1 cellular context compared by ENCODE assay signal in genomic region chr14:24051789-24052655, GRCh38.
A peak's percentile ranks its signal among the peaks of the same experiment; 100 is the strongest.
TF ChIP-seq lines count a peak whose summit lies in the region.

A gene with protein sequence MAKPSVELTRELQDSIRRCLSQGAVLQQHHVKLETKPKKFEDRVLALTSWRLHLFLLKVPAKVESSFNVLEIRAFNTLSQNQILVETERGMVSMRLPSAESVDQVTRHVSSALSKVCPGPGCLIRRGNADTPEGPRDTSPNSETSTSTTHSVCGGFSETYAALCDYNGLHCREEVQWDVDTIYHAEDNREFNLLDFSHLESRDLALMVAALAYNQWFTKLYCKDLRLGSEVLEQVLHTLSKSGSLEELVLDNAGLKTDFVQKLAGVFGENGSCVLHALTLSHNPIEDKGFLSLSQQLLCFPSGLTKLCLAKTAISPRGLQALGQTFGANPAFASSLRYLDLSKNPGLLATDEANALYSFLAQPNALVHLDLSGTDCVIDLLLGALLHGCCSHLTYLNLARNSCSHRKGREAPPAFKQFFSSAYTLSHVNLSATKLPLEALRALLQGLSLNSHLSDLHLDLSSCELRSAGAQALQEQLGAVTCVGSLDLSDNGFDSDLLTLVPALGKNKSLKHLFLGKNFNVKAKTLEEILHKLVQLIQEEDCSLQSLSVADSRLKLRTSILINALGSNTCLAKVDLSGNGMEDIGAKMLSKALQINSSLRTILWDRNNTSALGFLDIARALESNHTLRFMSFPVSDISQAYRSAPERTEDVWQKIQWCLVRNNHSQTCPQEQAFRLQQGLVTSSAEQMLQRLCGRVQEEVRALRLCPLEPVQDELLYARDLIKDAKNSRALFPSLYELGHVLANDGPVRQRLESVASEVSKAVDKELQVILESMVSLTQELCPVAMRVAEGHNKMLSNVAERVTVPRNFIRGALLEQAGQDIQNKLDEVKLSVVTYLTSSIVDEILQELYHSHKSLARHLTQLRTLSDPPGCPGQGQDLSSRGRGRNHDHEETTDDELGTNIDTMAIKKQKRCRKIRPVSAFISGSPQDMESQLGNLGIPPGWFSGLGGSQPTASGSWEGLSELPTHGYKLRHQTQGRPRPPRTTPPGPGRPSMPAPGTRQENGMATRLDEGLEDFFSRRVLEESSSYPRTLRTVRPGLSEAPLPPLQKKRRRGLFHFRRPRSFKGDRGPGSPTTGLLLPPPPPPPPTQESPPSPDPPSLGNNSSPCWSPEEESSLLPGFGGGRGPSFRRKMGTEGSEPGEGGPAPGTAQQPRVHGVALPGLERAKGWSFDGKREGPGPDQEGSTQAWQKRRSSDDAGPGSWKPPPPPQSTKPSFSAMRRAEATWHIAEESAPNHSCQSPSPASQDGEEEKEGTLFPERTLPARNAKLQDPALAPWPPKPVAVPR (N-terminal part only) (plus strand): TSS chr14:24052009. CDS start chr14:24052154, 145 bp downstream.

TF ChIP-seq in HepG2, 621 proteins besides CTCF, POLR2A, EP300 and RAD21 (continued from another document and continues in another):
- TF ChIP-seq, protein P1, sequence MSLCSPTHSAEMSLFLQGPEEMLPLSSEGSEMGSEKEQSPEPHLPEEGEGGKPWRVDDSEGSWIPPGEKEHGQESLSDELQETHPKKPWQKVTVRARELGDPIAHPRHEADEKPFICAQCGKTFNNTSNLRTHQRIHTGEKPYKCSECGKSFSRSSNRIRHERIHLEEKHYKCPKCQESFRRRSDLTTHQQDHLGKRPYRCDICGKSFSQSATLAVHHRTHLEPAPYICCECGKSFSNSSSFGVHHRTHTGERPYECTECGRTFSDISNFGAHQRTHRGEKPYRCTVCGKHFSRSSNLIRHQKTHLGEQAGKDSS (CRISPR knock-in tag; IDR thresholded peaks at IDR 0.05; ENCODE audit: borderline replicate concordance, low read depth), result peak; percentile 74
- no peak for TF ChIP-seq ZBTB49 (CRISPR knock-in tag; IDR thresholded peaks at IDR 0.05; ENCODE audit: borderline replicate concordance)
- TF ChIP-seq, protein P2, sequence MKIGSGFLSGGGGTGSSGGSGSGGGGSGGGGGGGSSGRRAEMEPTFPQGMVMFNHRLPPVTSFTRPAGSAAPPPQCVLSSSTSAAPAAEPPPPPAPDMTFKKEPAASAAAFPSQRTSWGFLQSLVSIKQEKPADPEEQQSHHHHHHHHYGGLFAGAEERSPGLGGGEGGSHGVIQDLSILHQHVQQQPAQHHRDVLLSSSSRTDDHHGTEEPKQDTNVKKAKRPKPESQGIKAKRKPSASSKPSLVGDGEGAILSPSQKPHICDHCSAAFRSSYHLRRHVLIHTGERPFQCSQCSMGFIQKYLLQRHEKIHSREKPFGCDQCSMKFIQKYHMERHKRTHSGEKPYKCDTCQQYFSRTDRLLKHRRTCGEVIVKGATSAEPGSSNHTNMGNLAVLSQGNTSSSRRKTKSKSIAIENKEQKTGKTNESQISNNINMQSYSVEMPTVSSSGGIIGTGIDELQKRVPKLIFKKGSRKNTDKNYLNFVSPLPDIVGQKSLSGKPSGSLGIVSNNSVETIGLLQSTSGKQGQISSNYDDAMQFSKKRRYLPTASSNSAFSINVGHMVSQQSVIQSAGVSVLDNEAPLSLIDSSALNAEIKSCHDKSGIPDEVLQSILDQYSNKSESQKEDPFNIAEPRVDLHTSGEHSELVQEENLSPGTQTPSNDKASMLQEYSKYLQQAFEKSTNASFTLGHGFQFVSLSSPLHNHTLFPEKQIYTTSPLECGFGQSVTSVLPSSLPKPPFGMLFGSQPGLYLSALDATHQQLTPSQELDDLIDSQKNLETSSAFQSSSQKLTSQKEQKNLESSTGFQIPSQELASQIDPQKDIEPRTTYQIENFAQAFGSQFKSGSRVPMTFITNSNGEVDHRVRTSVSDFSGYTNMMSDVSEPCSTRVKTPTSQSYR (CRISPR knock-in tag; IDR thresholded peaks at IDR 0.05; ENCODE audit: borderline replicate concordance), result peak; percentile 81
- TF ChIP-seq ZMYM3 (CRISPR knock-in tag; IDR thresholded peaks at IDR 0.05), result no peak
- TF ChIP-seq, protein P3, sequence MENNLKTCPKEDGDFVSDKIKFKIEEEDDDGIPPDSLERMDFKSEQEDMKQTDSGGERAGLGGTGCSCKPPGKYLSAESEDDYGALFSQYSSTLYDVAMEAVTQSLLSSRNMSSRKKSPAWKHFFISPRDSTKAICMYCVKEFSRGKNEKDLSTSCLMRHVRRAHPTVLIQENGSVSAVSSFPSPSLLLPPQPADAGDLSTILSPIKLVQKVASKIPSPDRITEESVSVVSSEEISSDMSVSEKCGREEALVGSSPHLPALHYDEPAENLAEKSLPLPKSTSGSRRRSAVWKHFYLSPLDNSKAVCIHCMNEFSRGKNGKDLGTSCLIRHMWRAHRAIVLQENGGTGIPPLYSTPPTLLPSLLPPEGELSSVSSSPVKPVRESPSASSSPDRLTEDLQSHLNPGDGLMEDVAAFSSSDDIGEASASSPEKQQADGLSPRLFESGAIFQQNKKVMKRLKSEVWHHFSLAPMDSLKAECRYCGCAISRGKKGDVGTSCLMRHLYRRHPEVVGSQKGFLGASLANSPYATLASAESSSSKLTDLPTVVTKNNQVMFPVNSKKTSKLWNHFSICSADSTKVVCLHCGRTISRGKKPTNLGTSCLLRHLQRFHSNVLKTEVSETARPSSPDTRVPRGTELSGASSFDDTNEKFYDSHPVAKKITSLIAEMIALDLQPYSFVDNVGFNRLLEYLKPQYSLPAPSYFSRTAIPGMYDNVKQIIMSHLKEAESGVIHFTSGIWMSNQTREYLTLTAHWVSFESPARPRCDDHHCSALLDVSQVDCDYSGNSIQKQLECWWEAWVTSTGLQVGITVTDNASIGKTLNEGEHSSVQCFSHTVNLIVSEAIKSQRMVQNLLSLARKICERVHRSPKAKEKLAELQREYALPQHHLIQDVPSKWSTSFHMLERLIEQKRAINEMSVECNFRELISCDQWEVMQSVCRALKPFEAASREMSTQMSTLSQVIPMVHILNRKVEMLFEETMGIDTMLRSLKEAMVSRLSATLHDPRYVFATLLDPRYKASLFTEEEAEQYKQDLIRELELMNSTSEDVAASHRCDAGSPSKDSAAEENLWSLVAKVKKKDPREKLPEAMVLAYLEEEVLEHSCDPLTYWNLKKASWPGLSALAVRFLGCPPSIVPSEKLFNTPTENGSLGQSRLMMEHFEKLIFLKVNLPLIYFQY (CRISPR knock-in tag; IDR thresholded peaks at IDR 0.05; ENCODE audit: borderline replicate concordance), result 0 out of 2 replicates have a peak, but pooled peaks have one; percentile 51
- TF ChIP-seq ELF3 (CRISPR knock-in tag; IDR thresholded peaks at IDR 0.05), result peak; percentile 54; the same call in 1 of the 2 replicates
- peak; percentile 83 for TF ChIP-seq THRA (CRISPR knock-in tag; IDR thresholded peaks at IDR 0.05; ENCODE audit: borderline replicate concordance)
- TF ChIP-seq SRSF4 (IDR thresholded peaks at IDR 0.05; ENCODE audit: low read depth, low read length, poor library complexity, severe bottlenecking), result no peak
- TF ChIP-seq RELA (CRISPR knock-in tag; IDR thresholded peaks at IDR 0.05), result peak; percentile 84; the same call in 1 of the 2 replicates
- TF ChIP-seq SOX13 (IDR thresholded peaks at IDR 0.05), result peak; percentile 7; the same call in 1 of the 2 replicates
- TF ChIP-seq SOX13 (CRISPR knock-in tag; conservative IDR thresholded peaks at IDR 0.05 in 1 of 2, IDR thresholded peaks at IDR 0.05 in 1 of 2), result peak in 1 of 2 experiments; percentile 50; a peak in 2 of 4 replicates
- peak; percentile 50 for TF ChIP-seq SRY (CRISPR knock-in tag; IDR thresholded peaks at IDR 0.05)
- no peak; the same call in 1 of the 2 replicates for TF ChIP-seq HNRNPL (IDR thresholded peaks at IDR 0.05; ENCODE audit: low read depth, low read length)
- no peak; the same call in 1 of the 2 replicates for TF ChIP-seq BATF2 (CRISPR knock-in tag; IDR thresholded peaks at IDR 0.05)
- TF ChIP-seq ZNF44 (CRISPR knock-in tag; IDR thresholded peaks at IDR 0.05), result no peak
- peak; percentile 89 for TF ChIP-seq ETV5 (CRISPR knock-in tag; IDR thresholded peaks at IDR 0.05; ENCODE audit: borderline replicate concordance)
- TF ChIP-seq MIER2 (CRISPR knock-in tag; IDR thresholded peaks at IDR 0.05), result peak; percentile 98
- TF ChIP-seq PTBP1 (IDR thresholded peaks at IDR 0.05; ENCODE audit: low read depth, low read length, poor library complexity, severe bottlenecking), result no peak
- TF ChIP-seq HCFC1 (IDR thresholded peaks at IDR 0.05; ENCODE audit: low read depth, low read length), result no peak; the same call in 1 of the 2 replicates
- TF ChIP-seq LCORL (IDR thresholded peaks at IDR 0.05), result no peak
- peak; percentile 76; the same call in 1 of the 2 replicates for TF ChIP-seq LCORL (CRISPR knock-in tag; IDR thresholded peaks at IDR 0.05)
- TF ChIP-seq GFI1 (CRISPR knock-in tag; IDR thresholded peaks at IDR 0.05; ENCODE audit: borderline replicate concordance), result peak; percentile 44; the same call in 1 of the 2 replicates
- peak; percentile 91; the same call in 1 of the 2 replicates for TF ChIP-seq ZNF83 (CRISPR knock-in tag; IDR thresholded peaks at IDR 0.05; ENCODE audit: borderline replicate concordance)
- TF ChIP-seq, protein P4, sequence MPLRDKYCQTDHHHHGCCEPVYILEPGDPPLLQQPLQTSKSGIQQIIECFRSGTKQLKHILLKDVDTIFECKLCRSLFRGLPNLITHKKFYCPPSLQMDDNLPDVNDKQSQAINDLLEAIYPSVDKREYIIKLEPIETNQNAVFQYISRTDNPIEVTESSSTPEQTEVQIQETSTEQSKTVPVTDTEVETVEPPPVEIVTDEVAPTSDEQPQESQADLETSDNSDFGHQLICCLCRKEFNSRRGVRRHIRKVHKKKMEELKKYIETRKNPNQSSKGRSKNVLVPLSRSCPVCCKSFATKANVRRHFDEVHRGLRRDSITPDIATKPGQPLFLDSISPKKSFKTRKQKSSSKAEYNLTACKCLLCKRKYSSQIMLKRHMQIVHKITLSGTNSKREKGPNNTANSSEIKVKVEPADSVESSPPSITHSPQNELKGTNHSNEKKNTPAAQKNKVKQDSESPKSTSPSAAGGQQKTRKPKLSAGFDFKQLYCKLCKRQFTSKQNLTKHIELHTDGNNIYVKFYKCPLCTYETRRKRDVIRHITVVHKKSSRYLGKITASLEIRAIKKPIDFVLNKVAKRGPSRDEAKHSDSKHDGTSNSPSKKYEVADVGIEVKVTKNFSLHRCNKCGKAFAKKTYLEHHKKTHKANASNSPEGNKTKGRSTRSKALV (CRISPR knock-in tag; IDR thresholded peaks at IDR 0.05), result no peak
- TF ChIP-seq, protein P5, sequence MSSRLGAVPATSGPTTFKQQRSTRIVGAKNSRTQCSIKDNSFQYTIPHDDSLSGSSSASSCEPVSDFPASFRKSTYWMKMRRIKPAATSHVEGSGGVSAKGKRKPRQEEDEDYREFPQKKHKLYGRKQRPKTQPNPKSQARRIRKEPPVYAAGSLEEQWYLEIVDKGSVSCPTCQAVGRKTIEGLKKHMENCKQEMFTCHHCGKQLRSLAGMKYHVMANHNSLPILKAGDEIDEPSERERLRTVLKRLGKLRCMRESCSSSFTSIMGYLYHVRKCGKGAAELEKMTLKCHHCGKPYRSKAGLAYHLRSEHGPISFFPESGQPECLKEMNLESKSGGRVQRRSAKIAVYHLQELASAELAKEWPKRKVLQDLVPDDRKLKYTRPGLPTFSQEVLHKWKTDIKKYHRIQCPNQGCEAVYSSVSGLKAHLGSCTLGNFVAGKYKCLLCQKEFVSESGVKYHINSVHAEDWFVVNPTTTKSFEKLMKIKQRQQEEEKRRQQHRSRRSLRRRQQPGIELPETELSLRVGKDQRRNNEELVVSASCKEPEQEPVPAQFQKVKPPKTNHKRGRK (CRISPR knock-in tag; IDR thresholded peaks at IDR 0.05), result peak; percentile 39; the same call in 1 of the 2 replicates
- TF ChIP-seq ATF7 (IDR thresholded peaks at IDR 0.05), result no peak
- peak; percentile 44 for TF ChIP-seq ATF7 (CRISPR knock-in tag; IDR thresholded peaks at IDR 0.05)
- no peak for TF ChIP-seq ESRRA (CRISPR knock-in tag; IDR thresholded peaks at IDR 0.05; ENCODE audit: low read depth)
- TF ChIP-seq ZNF136 (CRISPR knock-in tag; IDR thresholded peaks at IDR 0.05; ENCODE audit: low read depth), result 0 out of 2 replicates have a peak, but pooled peaks have one; percentile 94
- TF ChIP-seq GLI4 (CRISPR knock-in tag; IDR thresholded peaks at IDR 0.05; ENCODE audit: borderline replicate concordance), result peak; percentile 96
- no peak for TF ChIP-seq NPAS2 (CRISPR knock-in tag; IDR thresholded peaks at IDR 0.05; ENCODE audit: borderline replicate concordance)
- no peak for TF ChIP-seq RFX1 (IDR thresholded peaks at IDR 0.05)
- TF ChIP-seq ZNF3 (CRISPR knock-in tag; IDR thresholded peaks at IDR 0.05), result no peak
- TF ChIP-seq CCAR2 (optimal IDR thresholded peaks at IDR 0.05; ENCODE audit: low read depth, low read length), result no peak
- TF ChIP-seq TBX3 (IDR thresholded peaks at IDR 0.05; ENCODE audit: borderline replicate concordance), result no peak
- no peak; the same call in none of the 2 replicates for TF ChIP-seq REXO4 (CRISPR knock-in tag; IDR thresholded peaks at IDR 0.05; ENCODE audit: borderline replicate concordance)
- peak; percentile 94; the same call in 1 of the 2 replicates for TF ChIP-seq ARHGAP35 (CRISPR knock-in tag; IDR thresholded peaks at IDR 0.05; ENCODE audit: borderline replicate concordance)
- peak; percentile 25; the same call in 1 of the 2 replicates for TF ChIP-seq ZNF780A (CRISPR knock-in tag; IDR thresholded peaks at IDR 0.05)
- TF ChIP-seq FOXO1 (CRISPR knock-in tag; IDR thresholded peaks at IDR 0.05), result 0 out of 2 replicates have a peak, but pooled peaks have one; percentile 26
- peak; percentile 66 for TF ChIP-seq RARA (CRISPR knock-in tag; IDR thresholded peaks at IDR 0.05)
- TF ChIP-seq ZNF557 (CRISPR knock-in tag; IDR thresholded peaks at IDR 0.05), result 0 out of 2 replicates have a peak, but pooled peaks have one; percentile 84
